Comparison of ENCODE assay signal across 16 cellular contexts in the genomic region with DNA sequence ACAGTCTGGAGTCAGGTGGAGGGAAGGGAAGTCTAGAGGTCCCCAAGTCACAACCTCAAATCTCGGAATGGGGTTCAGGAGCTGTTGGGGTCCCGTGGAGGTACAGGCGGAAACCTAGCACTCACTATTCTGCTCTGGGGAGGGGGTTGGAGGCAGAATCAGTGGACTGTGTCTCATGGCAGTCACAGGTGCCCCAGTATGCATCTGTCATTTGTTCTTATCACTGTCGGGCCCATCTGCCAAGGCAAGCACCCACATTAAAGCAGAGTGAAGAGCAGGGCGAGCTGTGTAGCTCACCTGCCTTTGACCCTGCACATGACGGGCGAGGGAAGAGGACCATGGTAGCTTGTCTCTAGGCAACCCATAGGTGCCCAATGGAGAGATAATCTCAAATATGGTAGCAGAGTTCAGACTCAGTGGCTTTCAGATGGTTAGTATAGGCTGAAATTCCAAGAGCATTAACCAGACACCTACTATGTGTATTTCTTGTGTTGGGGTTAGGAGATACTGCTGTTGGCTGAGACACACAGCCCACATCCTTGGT.
"Had no signal": no experiment of that assay in that cellular context is flagged by ENCODE, and none has a peak within 500 bp of the region (broad histone marks: within the 10 kb centered on the region; RNA-seq: fewer than 3 reads in every experiment).

No MANE protein-coding gene starts in this region.

- H3K9me3 Mint-ChIP-seq: activated T-helper 1 cell treated with anti-CD3 and anti-CD28 coated beads, Interleukin-12 subunit alpha, Interleukin-12 subunit beta, Interleukin-2, Interleukin-4 antibody, amounts not matched to agents 30 ng/mL and 10 ng/mL and 1 ng/mL, durations not matched to agents 14 hours and 24 hours and 36 hours; T-helper 1 cell treated with Interleukin-12 subunit alpha and Interleukin-12 subunit beta and Interleukin-4 antibody, amounts not matched to agents 30 μg/mL and 1 μg/mL, for 36 hours; WTC11 had no signal

- H3K4me3 Mint-ChIP-seq: activated T-helper 1 cell treated with anti-CD3 and anti-CD28 coated beads, Interleukin-12 subunit alpha, Interleukin-12 subunit beta, Interleukin-2, Interleukin-4 antibody, amounts not matched to agents 30 ng/mL and 10 ng/mL and 1 ng/mL, durations not matched to agents 14 hours and 24 hours and 36 hours; T-helper 1 cell treated with Interleukin-12 subunit alpha and Interleukin-12 subunit beta and Interleukin-4 antibody, amounts not matched to agents 30 μg/mL and 1 μg/mL, for 36 hours; WTC11 had no signal

- H3K27ac ChIP-seq: brain microvascular endothelial cell, heart right ventricle, lower lobe of right lung, tibial artery, vagina had no signal

- H3K9me3 ChIP-seq: heart right ventricle, lower lobe of right lung, tibial artery, vagina had no signal

- H3K36me3 ChIP-seq: brain microvascular endothelial cell, lower lobe of right lung, tibial artery, vagina had no signal

- H3K4me3 ChIP-seq: heart right ventricle, lower lobe of right lung, tibial artery, vagina had no signal

- ATAC-seq: heart right ventricle, lower lobe of right lung, right cardiac atrium, WTC11 had no signal

- DNase-seq: activated CD4-positive, alpha-beta T cell treated with anti-CD3 and anti-CD28 coated beads for 4 hours; activated CD8-positive, alpha-beta memory T cell treated with anti-CD3 and anti-CD28 coated beads, Interleukin-2, amount 50 U/mL, for 48 hours; activated naive CD4-positive, alpha-beta T cell; anterior cingulate cortex; brain microvascular endothelial cell; cerebellar nuclear complex; dermis blood vessel endothelial cell; lower lobe of right lung; midbrain; right cardiac atrium had no signal

- H3K27me3 ChIP-seq: brain microvascular endothelial cell, heart right ventricle, tibial artery, vagina had no signal

- H3K27ac Mint-ChIP-seq: activated T-helper 1 cell treated with anti-CD3 and anti-CD28 coated beads, Interleukin-12 subunit alpha, Interleukin-12 subunit beta, Interleukin-2, Interleukin-4 antibody, amounts not matched to agents 30 ng/mL and 10 ng/mL and 1 ng/mL, durations not matched to agents 14 hours and 24 hours and 36 hours; T-helper 1 cell treated with Interleukin-12 subunit alpha and Interleukin-12 subunit beta and Interleukin-4 antibody, amounts not matched to agents 30 μg/mL and 1 μg/mL, for 36 hours; WTC11 had no signal
